In genomic region chr11:72676874-72677341, GRCh38 we compare ENCODE assay signal across 9 cellular contexts. TPM values are rescaled to one million over a fixed set of nuclear protein-coding genes. Genes with fewer than 3 reads are reported as not detected.
DNase-seq lines count a peak whose midpoint lies in the region; ATAC-seq and TF ChIP-seq lines count a peak whose summit lies in the region.
"Had no signal": no experiment of that assay in that cellular context is flagged by ENCODE, and none has a peak within 500 bp of the region (broad histone marks: within the 10 kb centered on the region; RNA-seq: fewer than 3 reads in every experiment).

No MANE protein-coding gene starts in this region.

- H3K27ac ChIP-seq in HUES64 (ENCODE audit: low read depth, low read length): no peak overlapping the region
- H3K27ac ChIP-seq in testis: no peak overlapping the region
- H3K27ac ChIP-seq: tibial artery had no signal

- peaks cover 66% of the 10 kb centered on the region for H3K27me3 Mint-ChIP-seq in activated CD4-positive, alpha-beta T cell treated with anti-CD3 and anti-CD28 coated beads, Interleukin-2, amount 10 ng/mL, durations not matched to agents 24 days and 14 days
- H3K27me3 Mint-ChIP-seq in naive thymus-derived CD8-positive, alpha-beta T cell: peaks cover 17 to 43% (median 29%) of the 10 kb centered on the region in 5 donors

- no peaks in the 10 kb centered on the region for H3K36me3 ChIP-seq in HUES64 (ENCODE audit: insufficient read depth, low read length)
- H3K36me3 ChIP-seq in testis (ENCODE audit: low read depth, missing control alignments): no peaks in the 10 kb centered on the region
- H3K36me3 ChIP-seq: tibial artery had no signal

- peak; percentile 80 to 94 for ATAC-seq in naive thymus-derived CD8-positive, alpha-beta T cell
- no peak for ATAC-seq in HG03521 (IDR thresholded peaks at IDR 0.05; ENCODE audit: unreplicated experiment)

- WGBS in HUES64: 2% methylated on average over 30 of the region's 30 CpGs
- 2 to 3% methylated on average over 30 of the region's 30 CpGs for WGBS in testis, 2 donors

- no peak for TF ChIP-seq POLR2A in testis (IDR thresholded peaks at IDR 0.05)

- H3K4me3 Mint-ChIP-seq in activated CD4-positive, alpha-beta T cell treated with anti-CD3 and anti-CD28 coated beads, Interleukin-2, amount 10 ng/mL, durations not matched to agents 24 days and 14 days: no peak overlapping the region
- no peak overlapping the region for H3K4me3 Mint-ChIP-seq in naive thymus-derived CD8-positive, alpha-beta T cell

- H3K4me3 ChIP-seq in HUES64 (ENCODE audit: low read length): peak overlapping the region; percentile 34; the same call in 1 of the 2 replicates
- no peak overlapping the region for H3K4me3 ChIP-seq in testis
- H3K4me3 ChIP-seq: tibial artery had no signal

- H3K27ac Mint-ChIP-seq in activated CD4-positive, alpha-beta T cell treated with anti-CD3 and anti-CD28 coated beads, Interleukin-2, amount 10 ng/mL, durations not matched to agents 24 days and 14 days: no peak overlapping the region
- H3K27ac Mint-ChIP-seq in naive thymus-derived CD8-positive, alpha-beta T cell: peak overlapping the region in 1 of 10 donors; percentile 75

- intact Hi-C loops in activated CD4-positive, alpha-beta T cell treated with anti-CD3 and anti-CD28 coated beads, Interleukin-2, amount 10 ng/mL, durations not matched to agents 24 days and 14 days (cut with micrococcal nuclease): no loop called here
- intact Hi-C loops in testis (cut with DNase I; ENCODE audit: low total_unique reads): no loop called here

- H3K36me3 Mint-ChIP-seq in activated CD4-positive, alpha-beta T cell treated with anti-CD3 and anti-CD28 coated beads, Interleukin-2, amount 10 ng/mL, durations not matched to agents 24 days and 14 days (ENCODE audit: low read depth): no peaks in the 10 kb centered on the region
- peaks cover 0 to 7% (median 2%) of the 10 kb centered on the region in 3 donors for H3K36me3 Mint-ChIP-seq in naive thymus-derived CD8-positive, alpha-beta T cell

- H3K4me1 ChIP-seq in HUES64 (ENCODE audit: insufficient read depth, low read length): peaks cover 23% of the 10 kb centered on the region
- peaks cover 3% of the 10 kb centered on the region for H3K4me1 ChIP-seq in testis

- POLR2A ChIA-PET in naive thymus-derived CD8-positive, alpha-beta T cell (lab: Charles Lee): interaction anchor here (0.9 kb wide), 1 partner anchor 9 kb away, joined by 3 read pairs; no protein-coding TSS in a partner anchor

- H3K4me1 Mint-ChIP-seq in activated CD4-positive, alpha-beta T cell treated with anti-CD3 and anti-CD28 coated beads, Interleukin-2, amount 10 ng/mL, durations not matched to agents 24 days and 14 days: peaks cover 16% of the 10 kb centered on the region
- H3K4me1 Mint-ChIP-seq in naive thymus-derived CD8-positive, alpha-beta T cell: peaks cover 24 to 51% (median 38%) of the 10 kb centered on the region in 4 donors

- no peak overlapping the region for H3K9ac ChIP-seq in HUES64 (ENCODE audit: low read depth, low read length)

- DNase-seq in AG08395 (ENCODE audit: low spot score) (peak; percentile 60), ecto neural progenitor cell (ENCODE audit: low spot score) (peak; percentile 93), testis (peak; percentile 74), cerebellar nuclear complex (lab: John Stamatoyannopoulos, UW) (no peak)
- DNase-seq in activated CD4-positive, alpha-beta T cell treated with anti-CD3 and anti-CD28 coated beads, Interleukin-2, amount 10 ng/mL, durations not matched to agents 24 days and 14 days: peak; percentile 94
- DNase-seq in naive thymus-derived CD8-positive, alpha-beta T cell: peak; percentile 51 to 78 (median 64)

- no peaks in the 10 kb centered on the region for H3K9me3 ChIP-seq in HUES64 (ENCODE audit: insufficient read depth, low read depth, low read length)
- H3K9me3 ChIP-seq in testis: no peaks in the 10 kb centered on the region
- H3K9me3 ChIP-seq: tibial artery had no signal

- no peak for TF ChIP-seq CTCF in testis (IDR thresholded peaks at IDR 0.05)

- H3K9me3 Mint-ChIP-seq in activated CD4-positive, alpha-beta T cell treated with anti-CD3 and anti-CD28 coated beads, Interleukin-2, amount 10 ng/mL, durations not matched to agents 24 days and 14 days: no peaks in the 10 kb centered on the region
- no peaks in the 10 kb centered on the region for H3K9me3 Mint-ChIP-seq in naive thymus-derived CD8-positive, alpha-beta T cell

- peaks cover 65% of the 10 kb centered on the region for H3K27me3 ChIP-seq in HUES64 (ENCODE audit: insufficient read depth, low read length)
- H3K27me3 ChIP-seq in testis: no peaks in the 10 kb centered on the region

RNA-seq across cellular contexts. Expression of gene PDE2A, which starts 2.7 kb away (rescaled TPM):
- polyA plus RNA-seq in HUES64 (2013, experiment 1 of 2): 2.4 TPM
- 4.8 TPM for polyA plus RNA-seq in HUES64 (2013, experiment 2 of 2)
- total RNA-seq in activated CD4-positive, alpha-beta T cell treated with anti-CD3 and anti-CD28 coated beads, Interleukin-2, amount 10 ng/mL, durations not matched to agents 24 days and 14 days: 0.33 and 0.43 TPM in 2 replicates
- 1 to 10 TPM; 1.2 to 1.9 TPM for total RNA-seq in naive thymus-derived CD8-positive, alpha-beta T cell
- under 1 TPM in 2 of 3 donors, not detected in 1; 0.22 to 0.24 TPM for polyA plus RNA-seq in naive thymus-derived CD8-positive, alpha-beta T cell
- 10 to 100 TPM; 15.2 to 20.6 TPM for total RNA-seq in testis
- polyA plus RNA-seq in testis (ENCODE audit: insufficient read depth, low read depth, low replicate concordance): 14.1 TPM

Comparison
In these comparisons a context has a peak if more than half of its experiments do, and no peak if none do; other contexts are left out.
1. DNase-seq: peak in AG08395 (single experiment), activated CD4-positive, alpha-beta T cell treated with anti-CD3 and anti-CD28 coated beads, Interleukin-2, amount 10 ng/mL, durations not matched to agents 24 days and 14 days (single experiment), ecto neural progenitor cell (single experiment), naive thymus-derived CD8-positive, alpha-beta T cell (10 of 10) and testis (single experiment); none in cerebellar nuclear complex (0 of 2).
2. RNA of gene PDE2A, which starts 2.7 kb away (total RNA-seq): 15.2 to 20.6 TPM in testis; 1.2 to 1.9 TPM in naive thymus-derived CD8-positive, alpha-beta T cell and 0.33 to 0.43 TPM in activated CD4-positive, alpha-beta T cell treated with anti-CD3 and anti-CD28 coated beads, Interleukin-2, amount 10 ng/mL, durations not matched to agents 24 days and 14 days; every median in the first group is over 4 times any median in the second.